In genomic region chr13:93752506-93752905, GRCh38 we compare ENCODE assay signal across 1 cellular context.
TF ChIP-seq lines count a peak whose summit lies in the region.

No MANE protein-coding gene starts in this region.

TF ChIP-seq in WTC11, 78 proteins besides CTCF, POLR2A, EP300 and RAD21 (continued from another document):
- TF ChIP-seq ATF2 (CRISPR knock-in tag; IDR thresholded peaks at IDR 0.05; ENCODE audit: borderline replicate concordance, low read depth), result no peak
- TF ChIP-seq AFF4 (CRISPR knock-in tag; IDR thresholded peaks at IDR 0.05; ENCODE audit: borderline replicate concordance), result no peak
- TF ChIP-seq, protein P1, sequence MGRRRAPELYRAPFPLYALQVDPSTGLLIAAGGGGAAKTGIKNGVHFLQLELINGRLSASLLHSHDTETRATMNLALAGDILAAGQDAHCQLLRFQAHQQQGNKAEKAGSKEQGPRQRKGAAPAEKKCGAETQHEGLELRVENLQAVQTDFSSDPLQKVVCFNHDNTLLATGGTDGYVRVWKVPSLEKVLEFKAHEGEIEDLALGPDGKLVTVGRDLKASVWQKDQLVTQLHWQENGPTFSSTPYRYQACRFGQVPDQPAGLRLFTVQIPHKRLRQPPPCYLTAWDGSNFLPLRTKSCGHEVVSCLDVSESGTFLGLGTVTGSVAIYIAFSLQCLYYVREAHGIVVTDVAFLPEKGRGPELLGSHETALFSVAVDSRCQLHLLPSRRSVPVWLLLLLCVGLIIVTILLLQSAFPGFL (CRISPR knock-in tag; IDR thresholded peaks at IDR 0.05; ENCODE audit: borderline replicate concordance), result no peak
- TF ChIP-seq CBFB (CRISPR knock-in tag; IDR thresholded peaks at IDR 0.05; ENCODE audit: low read depth), result no peak
- TF ChIP-seq ZNF416 (CRISPR knock-in tag; IDR thresholded peaks at IDR 0.05), result no peak
- TF ChIP-seq E2F5 (CRISPR knock-in tag; IDR thresholded peaks at IDR 0.05), result no peak
- TF ChIP-seq MAX (CRISPR knock-in tag; IDR thresholded peaks at IDR 0.05), result no peak
- no peak for TF ChIP-seq ZNF121 (CRISPR knock-in tag; IDR thresholded peaks at IDR 0.05)
- no peak for TF ChIP-seq NFATC4 (CRISPR knock-in tag; IDR thresholded peaks at IDR 0.05)
- TF ChIP-seq, protein P2, sequence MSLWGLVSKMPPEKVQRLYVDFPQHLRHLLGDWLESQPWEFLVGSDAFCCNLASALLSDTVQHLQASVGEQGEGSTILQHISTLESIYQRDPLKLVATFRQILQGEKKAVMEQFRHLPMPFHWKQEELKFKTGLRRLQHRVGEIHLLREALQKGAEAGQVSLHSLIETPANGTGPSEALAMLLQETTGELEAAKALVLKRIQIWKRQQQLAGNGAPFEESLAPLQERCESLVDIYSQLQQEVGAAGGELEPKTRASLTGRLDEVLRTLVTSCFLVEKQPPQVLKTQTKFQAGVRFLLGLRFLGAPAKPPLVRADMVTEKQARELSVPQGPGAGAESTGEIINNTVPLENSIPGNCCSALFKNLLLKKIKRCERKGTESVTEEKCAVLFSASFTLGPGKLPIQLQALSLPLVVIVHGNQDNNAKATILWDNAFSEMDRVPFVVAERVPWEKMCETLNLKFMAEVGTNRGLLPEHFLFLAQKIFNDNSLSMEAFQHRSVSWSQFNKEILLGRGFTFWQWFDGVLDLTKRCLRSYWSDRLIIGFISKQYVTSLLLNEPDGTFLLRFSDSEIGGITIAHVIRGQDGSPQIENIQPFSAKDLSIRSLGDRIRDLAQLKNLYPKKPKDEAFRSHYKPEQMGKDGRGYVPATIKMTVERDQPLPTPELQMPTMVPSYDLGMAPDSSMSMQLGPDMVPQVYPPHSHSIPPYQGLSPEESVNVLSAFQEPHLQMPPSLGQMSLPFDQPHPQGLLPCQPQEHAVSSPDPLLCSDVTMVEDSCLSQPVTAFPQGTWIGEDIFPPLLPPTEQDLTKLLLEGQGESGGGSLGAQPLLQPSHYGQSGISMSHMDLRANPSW (CRISPR knock-in tag; conservative IDR thresholded peaks at IDR 0.05; ENCODE audit: low read depth), result no peak
- no peak for TF ChIP-seq ZNF671 (CRISPR knock-in tag; IDR thresholded peaks at IDR 0.05)
- TF ChIP-seq IRF2 (CRISPR knock-in tag; IDR thresholded peaks at IDR 0.05; ENCODE audit: borderline replicate concordance, low read depth), result no peak
- no peak for TF ChIP-seq SMAD3 (CRISPR knock-in tag; IDR thresholded peaks at IDR 0.05; ENCODE audit: borderline replicate concordance)
TF ChIP-seq in WTC11: peak in this region for 0.
